ENCODE assay signal across 8 cellular contexts in genomic region chr19:35206379-35206778, GRCh38.
DNase-seq lines count a peak whose midpoint lies in the region; ATAC-seq and TF ChIP-seq lines count a peak whose summit lies in the region.

No MANE protein-coding gene starts in this region.

- ATAC-seq in GM18498 (IDR thresholded peaks at IDR 0.05; ENCODE audit: unreplicated experiment): no peak
- no peak for ATAC-seq in GM21825 (IDR thresholded peaks at IDR 0.05; ENCODE audit: unreplicated experiment)

- peak; percentile 26 for DNase-seq in activated naive CD4-positive, alpha-beta T cell treated with anti-CD3 and anti-CD28 coated beads, Interleukin-2, amount 50 U/mL, for 16 hours
- peak; percentile 31 for DNase-seq in stimulated activated CD4-positive, alpha-beta T cell treated with anti-CD3 and anti-CD28 coated beads, Interleukin-2, amount 100 ng/mL, for 4 hours (ENCODE audit: low read depth)
- DNase-seq in NCI-H146 (lab: John Stamatoyannopoulos, UW) (no peak), NCI-H226 (no peak)

- peak; percentile 14 for TF ChIP-seq POLR2A in GM19193 (IDR thresholded peaks at IDR 0.05; ENCODE audit: extremely low read depth, insufficient read depth, insufficient read length)
- TF ChIP-seq POLR2A in Raji (IDR thresholded peaks at IDR 0.05; ENCODE audit: insufficient read depth, low read depth, low read length): peak; percentile 30; the same call in 1 of the 2 replicates

Comparison
In these comparisons a context has a peak if more than half of its experiments do, and no peak if none do; other contexts are left out.
1. DNase-seq: peak in activated naive CD4-positive, alpha-beta T cell treated with anti-CD3 and anti-CD28 coated beads, Interleukin-2, amount 50 U/mL, for 16 hours (single experiment) and stimulated activated CD4-positive, alpha-beta T cell treated with anti-CD3 and anti-CD28 coated beads, Interleukin-2, amount 100 ng/mL, for 4 hours (single experiment); none in NCI-H146 (single experiment) and NCI-H226 (single experiment).